17 cellular contexts compared by ENCODE assay signal in the genomic region with DNA sequence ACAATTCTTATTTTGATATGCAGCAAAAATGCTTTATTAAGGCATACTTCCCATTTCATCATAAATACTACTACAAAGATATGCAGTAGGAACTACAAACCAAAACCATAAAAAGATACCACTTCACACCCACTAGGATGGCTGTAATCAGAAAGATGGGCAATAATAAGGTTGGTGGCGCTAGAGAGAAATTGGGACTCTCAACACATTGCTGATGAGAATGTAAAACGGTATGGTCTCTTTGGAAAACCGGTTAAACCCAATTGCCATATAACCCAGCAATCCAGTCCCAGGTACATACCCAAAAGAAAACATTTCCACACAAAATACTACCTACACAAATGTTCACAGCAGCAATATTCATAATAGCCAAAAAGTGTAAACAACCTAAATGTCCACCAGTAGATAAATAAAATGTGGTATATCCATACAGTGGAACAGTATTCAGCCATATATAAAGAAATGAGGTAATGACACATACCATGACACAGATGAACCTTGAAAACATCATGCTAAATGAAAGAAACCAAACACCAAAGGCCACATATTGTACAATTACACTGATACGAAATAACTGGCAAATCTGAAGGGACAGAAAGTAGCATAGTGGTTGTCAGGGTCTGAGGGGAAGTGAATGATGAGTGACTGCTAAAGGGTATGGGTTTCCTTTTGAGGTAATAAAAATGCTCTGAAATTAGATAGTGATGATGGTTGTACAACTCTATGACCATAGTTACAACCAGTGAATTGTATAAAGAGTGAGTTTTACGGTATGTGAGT. TPM values are rescaled to one million over a fixed set of nuclear protein-coding genes. Genes with fewer than 3 reads are reported as not detected.
DNase-seq lines count a peak whose midpoint lies in the region; ATAC-seq lines count a peak whose summit lies in the region.
"Had no signal": no experiment of that assay in that cellular context is flagged by ENCODE, and none has a peak within 500 bp of the region (broad histone marks: within the 10 kb centered on the region; RNA-seq: fewer than 3 reads in every experiment).

No MANE protein-coding gene starts in this region.

- no peaks in the 10 kb centered on the region for H3K9me3 Mint-ChIP-seq in activated T-cell treated with anti-CD3 and anti-CD28 coated beads, Interleukin-2, amount 50 U/mL, for 72 hours
- H3K9me3 Mint-ChIP-seq in activated naive CD8-positive, alpha-beta T cell treated with anti-CD3 and anti-CD28 coated beads, Interleukin-2, amount 10 ng/mL, durations not matched to agents 7 days and 5 days = peaks cover 1% of the 10 kb centered on the region
- no peaks in the 10 kb centered on the region for H3K9me3 Mint-ChIP-seq in stimulated activated naive B cell treated with anti-CD40 and anti-IgM and Interleukin-4, amounts not matched to agents 10 μg/mL and 1 μg/mL and 100 μg/mL, for 72 hours
- H3K9me3 Mint-ChIP-seq: activated B cell treated with CpG ODN at 0.5 μM for 24 hours had no signal

- no peak for DNase-seq in activated T-cell treated with anti-CD3 and anti-CD28 coated beads, Interleukin-2, amount 50 U/mL, for 72 hours
- DNase-seq in activated T-cell treated with anti-CD3 and anti-CD28 coated beads for 4 hours (no peak), MV-4-11 (lab: John Stamatoyannopoulos, UW) (peak; percentile 12), KBM-7 (no peak)
- DNase-seq in activated naive CD8-positive, alpha-beta T cell treated with anti-CD3 and anti-CD28 coated beads, Interleukin-2, amount 10 ng/mL, durations not matched to agents 7 days and 5 days = no peak
- DNase-seq in stimulated activated naive B cell treated with anti-CD40 and anti-IgM and Interleukin-4, amounts not matched to agents 10 μg/mL and 1 μg/mL and 100 μg/mL, for 72 hours = no peak
- DNase-seq: activated B cell treated with CpG ODN at 0.5 μM for 24 hours; amniotic stem cell; mammary epithelial cell; NCI-H1092 treated with DMSO at 0.1 percent for 48 hours; stimulated activated CD4-positive, alpha-beta T cell treated with anti-CD3 and anti-CD28 coated beads, Interleukin-2, amount 100 ng/mL, for 48 hours; stimulated activated CD8-positive, alpha-beta memory T cell treated with anti-CD3 and anti-CD28 coated beads, Interleukin-4, amount 100 ng/mL, for 48 hours; upper lobe of right lung had no signal

- POLR2A ChIA-PET in activated naive CD8-positive, alpha-beta T cell treated with anti-CD3 and anti-CD28 coated beads, Interleukin-2, amount 10 ng/mL, durations not matched to agents 7 days and 5 days (lab: Charles Lee) = no interaction called here

- peak overlapping the region; percentile 7 to 48 for H3K4me3 Mint-ChIP-seq in activated T-cell treated with anti-CD3 and anti-CD28 coated beads, Interleukin-2, amount 50 U/mL, for 72 hours
- H3K4me3 Mint-ChIP-seq in activated naive CD8-positive, alpha-beta T cell treated with anti-CD3 and anti-CD28 coated beads, Interleukin-2, amount 10 ng/mL, durations not matched to agents 7 days and 5 days = no peak overlapping the region
- peak overlapping the region in 1 of 2 donors; percentile 13 for H3K4me3 Mint-ChIP-seq in stimulated activated naive B cell treated with anti-CD40 and anti-IgM and Interleukin-4, amounts not matched to agents 10 μg/mL and 1 μg/mL and 100 μg/mL, for 72 hours
- H3K4me3 Mint-ChIP-seq: activated B cell treated with CpG ODN at 0.5 μM for 24 hours had no signal

- H3K27ac Mint-ChIP-seq in activated T-cell treated with anti-CD3 and anti-CD28 coated beads, Interleukin-2, amount 50 U/mL, for 72 hours = peak overlapping the region; percentile 8
- H3K27ac Mint-ChIP-seq in activated naive CD8-positive, alpha-beta T cell treated with anti-CD3 and anti-CD28 coated beads, Interleukin-2, amount 10 ng/mL, durations not matched to agents 7 days and 5 days = peak overlapping the region; percentile 35
- no peak overlapping the region for H3K27ac Mint-ChIP-seq in stimulated activated naive B cell treated with anti-CD40 and anti-IgM and Interleukin-4, amounts not matched to agents 10 μg/mL and 1 μg/mL and 100 μg/mL, for 72 hours

- peaks cover 10 to 50% of the 10 kb centered on the region in 2 donors for H3K36me3 Mint-ChIP-seq in activated T-cell treated with anti-CD3 and anti-CD28 coated beads, Interleukin-2, amount 50 U/mL, for 72 hours (ENCODE audit: insufficient read depth in 2 of 2)
- H3K36me3 Mint-ChIP-seq in activated naive CD8-positive, alpha-beta T cell treated with anti-CD3 and anti-CD28 coated beads, Interleukin-2, amount 10 ng/mL, durations not matched to agents 7 days and 5 days = peaks cover 66% of the 10 kb centered on the region
- H3K36me3 Mint-ChIP-seq in stimulated activated naive B cell treated with anti-CD40 and anti-IgM and Interleukin-4, amounts not matched to agents 10 μg/mL and 1 μg/mL and 100 μg/mL, for 72 hours = peaks cover 27 to 59% of the 10 kb centered on the region in 2 donors

- peaks cover 97% of the 10 kb centered on the region for H3K4me1 Mint-ChIP-seq in activated T-cell treated with anti-CD3 and anti-CD28 coated beads, Interleukin-2, amount 50 U/mL, for 72 hours (ENCODE audit: low read depth)
- H3K4me1 Mint-ChIP-seq in activated naive CD8-positive, alpha-beta T cell treated with anti-CD3 and anti-CD28 coated beads, Interleukin-2, amount 10 ng/mL, durations not matched to agents 7 days and 5 days = peaks cover 53% of the 10 kb centered on the region
- peaks cover 30 to 72% of the 10 kb centered on the region in 2 donors for H3K4me1 Mint-ChIP-seq in stimulated activated naive B cell treated with anti-CD40 and anti-IgM and Interleukin-4, amounts not matched to agents 10 μg/mL and 1 μg/mL and 100 μg/mL, for 72 hours

- in situ Hi-C loops in KBM-7 (cut with MboI; ENCODE audit: low pct_unique_long_range_greater_than_20kb, low sequenced_read_pairs) = no loop called here

- peak; percentile 75 to 76 for ATAC-seq in activated T-cell treated with anti-CD3 and anti-CD28 coated beads, Interleukin-2, amount 50 U/mL, for 72 hours (replicated peaks in 1 of 2)
- no peak for ATAC-seq in activated naive CD8-positive, alpha-beta T cell treated with anti-CD3 and anti-CD28 coated beads, Interleukin-2, amount 10 ng/mL, durations not matched to agents 7 days and 5 days (ENCODE audit: low read depth)
- peak; percentile 54 for ATAC-seq in stimulated activated naive B cell treated with anti-CD40 and anti-IgM and Interleukin-4, amounts not matched to agents 10 μg/mL and 1 μg/mL and 100 μg/mL, for 72 hours (replicated peaks)
- ATAC-seq in GM18867 (IDR thresholded peaks at IDR 0.05; ENCODE audit: unreplicated experiment) (no peak), GM21786 (IDR thresholded peaks at IDR 0.05; ENCODE audit: unreplicated experiment) (no peak)
- ATAC-seq: gastroesophageal sphincter, sciatic nerve, upper lobe of right lung had no signal

- no peaks in the 10 kb centered on the region for H3K27me3 Mint-ChIP-seq in activated T-cell treated with anti-CD3 and anti-CD28 coated beads, Interleukin-2, amount 50 U/mL, for 72 hours (ENCODE audit: low read depth)
- H3K27me3 Mint-ChIP-seq in activated naive CD8-positive, alpha-beta T cell treated with anti-CD3 and anti-CD28 coated beads, Interleukin-2, amount 10 ng/mL, durations not matched to agents 7 days and 5 days = no peaks in the 10 kb centered on the region
- no peaks in the 10 kb centered on the region for H3K27me3 Mint-ChIP-seq in stimulated activated naive B cell treated with anti-CD40 and anti-IgM and Interleukin-4, amounts not matched to agents 10 μg/mL and 1 μg/mL and 100 μg/mL, for 72 hours
- H3K27me3 Mint-ChIP-seq: activated B cell treated with CpG ODN at 0.5 μM for 24 hours had no signal

RNA-seq across cellular contexts. Expression of a gene that starts 12.7 kb away (rescaled TPM):
- total RNA-seq in activated T-cell treated with anti-CD3 and anti-CD28 coated beads, Interleukin-2, amount 50 U/mL, for 72 hours = 100 to 1,000 TPM; 106 to 128 TPM
- 100 to 1,000 TPM; 101 TPM for total RNA-seq in activated naive CD8-positive, alpha-beta T cell treated with anti-CD3 and anti-CD28 coated beads, Interleukin-2, amount 10 ng/mL, durations not matched to agents 7 days and 5 days

Comparison
In these comparisons a context has a peak if more than half of its experiments do, and no peak if none do; other contexts are left out.
1. ATAC-seq: peak in activated T-cell treated with anti-CD3 and anti-CD28 coated beads, Interleukin-2, amount 50 U/mL, for 72 hours (2 of 2) and stimulated activated naive B cell treated with anti-CD40 and anti-IgM and Interleukin-4, amounts not matched to agents 10 μg/mL and 1 μg/mL and 100 μg/mL, for 72 hours (2 of 2); none in activated naive CD8-positive, alpha-beta T cell treated with anti-CD3 and anti-CD28 coated beads, Interleukin-2, amount 10 ng/mL, durations not matched to agents 7 days and 5 days (single experiment), GM18867 (single experiment) and GM21786 (single experiment).